27 cellular contexts compared by ENCODE assay signal in the genomic region with DNA sequence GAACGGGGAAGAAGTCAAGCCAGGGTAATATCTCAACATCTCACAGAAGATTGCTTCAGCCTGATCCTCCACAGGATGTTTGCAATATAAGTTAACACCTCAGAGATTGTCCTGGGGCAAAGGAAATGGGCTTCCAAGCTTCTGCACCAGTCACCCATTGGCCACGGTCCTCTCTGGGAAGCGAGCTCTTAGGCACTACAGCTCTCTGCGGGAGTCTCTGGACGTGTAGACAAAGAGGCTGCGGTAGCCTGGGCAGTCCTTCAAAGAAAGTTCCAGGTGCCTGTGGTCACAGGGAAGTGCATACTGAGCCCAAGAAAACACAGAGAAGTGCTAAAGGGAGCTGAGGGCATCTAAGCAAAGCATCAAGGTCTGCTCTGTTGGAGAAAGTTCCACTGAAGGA.
DNase-seq lines count a peak whose midpoint lies in the region; ATAC-seq and TF ChIP-seq lines count a peak whose summit lies in the region.
"Had no signal": no experiment of that assay in that cellular context is flagged by ENCODE, and none has a peak within 500 bp of the region (broad histone marks: within the 10 kb centered on the region; RNA-seq: fewer than 3 reads in every experiment).

No MANE protein-coding gene starts in this region.

- H3K4me3 ChIP-seq in GM23338 (no peak overlapping the region), astrocyte of the spinal cord (ENCODE audit: low read depth, low read length) (no peak overlapping the region)
- H3K4me3 ChIP-seq: right lobe of liver, stomach, vagina had no signal

- peaks cover 6% of the 10 kb centered on the region for H3K9me2 ChIP-seq in GM23338 (ENCODE audit: insufficient read depth)

- TF ChIP-seq CTCF in GM23338 (conservative IDR thresholded peaks at IDR 0.05; ENCODE audit: low read depth in 2 of 2) = no peak
- no peak for TF ChIP-seq CTCF in astrocyte of the spinal cord (IDR thresholded peaks at IDR 0.05; ENCODE audit: low read depth, low read length)
- no peak for TF ChIP-seq CTCF in nephron progenitor cell (IDR thresholded peaks at IDR 0.05)
- no peak for TF ChIP-seq CTCF in progenitor cell of endocrine pancreas (IDR thresholded peaks at IDR 0.05; ENCODE audit: unreplicated experiment)

- H4K20me1 ChIP-seq in GM23338 (replicated peaks; ENCODE audit: insufficient read depth) = no peaks in the 10 kb centered on the region

- H3K4me2 ChIP-seq in GM23338 = no peak overlapping the region

- no peak overlapping the region for H3K4me3 Mint-ChIP-seq in GM23338
- H3K4me3 Mint-ChIP-seq in nephron progenitor cell = no peak overlapping the region
- H3K4me3 Mint-ChIP-seq in progenitor cell of endocrine pancreas (ENCODE audit: low read depth) = no peak overlapping the region

- DNase-seq in AML-193 (lab: John Stamatoyannopoulos, UW) (peak; percentile 77 to 79), GM23338 (ENCODE audit: low spot score) (no peak), astrocyte of the spinal cord (ENCODE audit: low read depth, low spot score) (peak; percentile 29), nephron progenitor cell (no peak), progenitor cell of endocrine pancreas (ENCODE audit: low spot score, unreplicated experiment) (no peak), DMS114 treated with DMSO at 0.1 percent for 48 hours (lab: John Stamatoyannopoulos, UW; ENCODE audit: unreplicated experiment) (no peak), NCI-H1436 treated with DMSO at 0.1 percent for 48 hours (lab: John Stamatoyannopoulos, UW) (no peak), SW480 (ENCODE audit: low spot score) (no peak)
- DNase-seq: ACHN; activated CD4-positive, alpha-beta T cell treated with anti-CD3 and anti-CD28 coated beads, Interleukin-2, amount 50 U/mL, for 4 hours; activated naive CD4-positive, alpha-beta T cell treated with Interleukin-2 at 50 U/mL for 16 hours; activated T-cell treated with anti-CD3 and anti-CD28 coated beads, Interleukin-2, amount 50 U/mL, for 48 hours; BE2C; foreskin melanocyte; mammary epithelial cell; NCI-H146; NCI-H2107; NCI-H748 treated with DMSO at 0.1 percent for 48 hours; right lobe of liver; RPMI8226; stimulated activated CD4-positive, alpha-beta T cell treated with anti-CD3 and anti-CD28 coated beads, Interleukin-12 subunit alpha, Interleukin-12 subunit beta, amount 100 ng/mL, for 4 hours; stimulated activated CD4-positive, alpha-beta T cell treated with anti-CD3 and anti-CD28 coated beads, Interleukin-2, amount 100 ng/mL, for 48 hours; stomach had no signal

- H3K27ac ChIP-seq in GM23338 (ENCODE audit: low read depth) = no peak overlapping the region
- H3K27ac ChIP-seq: right lobe of liver, stomach, vagina had no signal

- H3K36me3 ChIP-seq in GM23338 (ENCODE audit: insufficient read depth) = no peaks in the 10 kb centered on the region
- H3K36me3 ChIP-seq: BE2C, right lobe of liver, stomach, vagina had no signal

- no peaks in the 10 kb centered on the region for H3K36me3 Mint-ChIP-seq in GM23338 (ENCODE audit: low read depth)
- no peaks in the 10 kb centered on the region for H3K36me3 Mint-ChIP-seq in nephron progenitor cell (ENCODE audit: low read depth)
- peaks cover 6% of the 10 kb centered on the region for H3K36me3 Mint-ChIP-seq in progenitor cell of endocrine pancreas (ENCODE audit: insufficient read depth)

- H3K27me3 Mint-ChIP-seq in GM23338 (ENCODE audit: insufficient read depth, low read depth, poor library complexity) (peaks cover 1% of the 10 kb centered on the region), nephron progenitor cell (ENCODE audit: low read depth, poor library complexity) (peaks cover 4% of the 10 kb centered on the region), progenitor cell of endocrine pancreas (peaks cover 3% of the 10 kb centered on the region)

- H3K4me1 Mint-ChIP-seq in GM23338 = peaks cover 8% of the 10 kb centered on the region
- H3K4me1 Mint-ChIP-seq in nephron progenitor cell = peaks cover 45% of the 10 kb centered on the region
- peaks cover 31% of the 10 kb centered on the region for H3K4me1 Mint-ChIP-seq in progenitor cell of endocrine pancreas (ENCODE audit: low read depth)

- in situ Hi-C loops in astrocyte of the spinal cord (cut with HindIII; ENCODE audit: low sequenced_read_pairs) = no loop called here

- H3K4me1 ChIP-seq in GM23338 (ENCODE audit: insufficient read depth) = no peaks in the 10 kb centered on the region
- H3K4me1 ChIP-seq: vagina had no signal

- no peak overlapping the region for H3K27ac Mint-ChIP-seq in GM23338
- H3K27ac Mint-ChIP-seq in nephron progenitor cell = peak overlapping the region; percentile 78
- H3K27ac Mint-ChIP-seq in progenitor cell of endocrine pancreas = no peak overlapping the region

- H2AFZ ChIP-seq in GM23338 = 0 out of 2 replicates have a peak overlapping the region, but pooled peaks have one; percentile 6

- no peak for ATAC-seq in GM23338
- ATAC-seq: activated CD4-positive, CD25-positive, alpha-beta regulatory T cell treated with anti-CD3 and anti-CD28 coated beads, Interleukin-2, amount 50 U/mL, for 24 hours; HCT116; HepG2; right lobe of liver had no signal

- H3K9me3 Mint-ChIP-seq in GM23338 = no peaks in the 10 kb centered on the region
- H3K9me3 Mint-ChIP-seq in nephron progenitor cell = no peaks in the 10 kb centered on the region
- peaks cover 8% of the 10 kb centered on the region for H3K9me3 Mint-ChIP-seq in progenitor cell of endocrine pancreas (ENCODE audit: low read depth)

- no peaks in the 10 kb centered on the region for H3K27me3 ChIP-seq in GM23338 (ENCODE audit: insufficient read depth)
- H3K27me3 ChIP-seq: BE2C, right lobe of liver, stomach, vagina had no signal

- no peaks in the 10 kb centered on the region for H3K79me2 ChIP-seq in GM23338 (replicated peaks; ENCODE audit: insufficient read depth)

- H3F3A ChIP-seq in GM23338 (replicated peaks; ENCODE audit: low read depth) = no peaks in the 10 kb centered on the region

TF ChIP-seq in GM23338, 12 proteins besides CTCF, POLR2A, EP300 and RAD21 (continues in another document):
- TF ChIP-seq NANOG (IDR thresholded peaks at IDR 0.05; ENCODE audit: borderline replicate concordance) (no peak), STAT1 (IDR thresholded peaks at IDR 0.05; ENCODE audit: unreplicated experiment) (no peak), ETS1 (IDR thresholded peaks at IDR 0.05) (no peak), POLR2AphosphoS5 (IDR thresholded peaks at IDR 0.05; ENCODE audit: low read depth) (no peak), JUNB (IDR thresholded peaks at IDR 0.05; ENCODE audit: unreplicated experiment) (no peak), ZNF331 (CRISPR knock-in tag; IDR thresholded peaks at IDR 0.05; ENCODE audit: low read depth) (no peak), EZH2phosphoT487 (IDR thresholded peaks at IDR 0.05; ENCODE audit: unreplicated experiment) (no peak), ZNF114 (CRISPR knock-in tag; IDR thresholded peaks at IDR 0.05) (no peak)

Comparison
In these comparisons a context has a peak if more than half of its experiments do, and no peak if none do; other contexts are left out.
1. DNase-seq: peak in AML-193 (2 of 2) and astrocyte of the spinal cord (single experiment); none in GM23338 (single experiment), nephron progenitor cell (single experiment), progenitor cell of endocrine pancreas (single experiment), DMS114 treated with DMSO at 0.1 percent for 48 hours (single experiment), NCI-H1436 treated with DMSO at 0.1 percent for 48 hours (single experiment) and SW480 (single experiment).